ENCODE assay signal across 19 cellular contexts in the genomic region with DNA sequence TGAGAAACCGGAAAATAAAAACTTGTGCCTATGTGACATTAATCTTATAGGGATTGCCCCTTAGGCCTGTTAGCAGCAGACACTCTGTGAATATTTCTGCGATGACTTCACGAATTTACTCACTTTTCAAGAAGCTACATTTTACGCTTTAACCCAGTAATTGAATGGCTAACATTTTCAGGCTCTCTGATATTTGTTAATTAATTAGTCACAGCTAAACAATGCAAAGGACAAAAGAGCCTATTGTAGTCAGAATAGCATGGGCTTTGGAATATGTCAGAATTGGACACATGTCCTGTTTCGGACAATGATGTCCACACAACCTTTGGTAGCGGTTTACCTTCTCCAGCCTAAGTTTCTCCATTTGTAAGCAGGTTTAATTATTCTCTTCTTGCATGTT.
"Had no signal": no experiment of that assay in that cellular context is flagged by ENCODE, and none has a peak within 500 bp of the region (broad histone marks: within the 10 kb centered on the region; RNA-seq: fewer than 3 reads in every experiment).

No MANE protein-coding gene starts in this region.

- ATAC-seq: naive thymus-derived CD8-positive, alpha-beta T cell; stimulated activated naive B cell treated with anti-CD40 and anti-IgM and Interleukin-4, amounts not matched to agents 10 μg/mL and 1 μg/mL and 100 μg/mL, for 72 hours had no signal

- H3K27ac Mint-ChIP-seq: activated CD4-positive, alpha-beta T cell treated with anti-CD3 and anti-CD28 coated beads, Interleukin-2, amount 10 ng/mL, durations not matched to agents 7 days and 5 days; activated naive CD4-positive, alpha-beta T cell treated with anti-CD3 and anti-CD28 coated beads, Interleukin-2, amount 10 ng/mL, durations not matched to agents 7 days and 5 days; activated T-helper 2 cell treated with anti-CD3 and anti-CD28 coated beads, Interferon-gamma antibody, Interleukin-2, Interleukin-4, amounts not matched to agents 10 μg/mL and 5 μg/mL and 100 μg/mL, durations not matched to agents 14 hours and 24 hours and 36 hours; immature natural killer cell; naive thymus-derived CD8-positive, alpha-beta T cell; stimulated activated naive B cell treated with anti-CD40 and anti-IgM and Interleukin-4, amounts not matched to agents 10 μg/mL and 1 μg/mL and 100 μg/mL, for 72 hours had no signal

- H3K36me3 Mint-ChIP-seq: activated naive CD4-positive, alpha-beta T cell treated with anti-CD3 and anti-CD28 coated beads, Interleukin-2, amount 10 ng/mL, durations not matched to agents 7 days and 5 days; immature natural killer cell; naive thymus-derived CD8-positive, alpha-beta T cell; stimulated activated naive B cell treated with anti-CD40 and anti-IgM and Interleukin-4, amounts not matched to agents 10 μg/mL and 1 μg/mL and 100 μg/mL, for 72 hours had no signal

- H3K27ac ChIP-seq: neutrophil, right atrium auricular region, WERI-Rb-1 had no signal

- H3K27me3 Mint-ChIP-seq: activated CD4-positive, alpha-beta T cell treated with anti-CD3 and anti-CD28 coated beads, Interleukin-2, amount 10 ng/mL, durations not matched to agents 7 days and 5 days; activated naive CD4-positive, alpha-beta T cell treated with anti-CD3 and anti-CD28 coated beads, Interleukin-2, amount 10 ng/mL, durations not matched to agents 7 days and 5 days; stimulated activated naive B cell treated with anti-CD40 and anti-IgM and Interleukin-4, amounts not matched to agents 10 μg/mL and 1 μg/mL and 100 μg/mL, for 72 hours had no signal

- H3K4me1 Mint-ChIP-seq: activated CD4-positive, alpha-beta T cell treated with anti-CD3 and anti-CD28 coated beads, Interleukin-2, amount 10 ng/mL, durations not matched to agents 7 days and 5 days; activated naive CD4-positive, alpha-beta T cell treated with anti-CD3 and anti-CD28 coated beads, Interleukin-2, amount 10 ng/mL, durations not matched to agents 7 days and 5 days; immature natural killer cell; naive thymus-derived CD8-positive, alpha-beta T cell; stimulated activated naive B cell treated with anti-CD40 and anti-IgM and Interleukin-4, amounts not matched to agents 10 μg/mL and 1 μg/mL and 100 μg/mL, for 72 hours had no signal

- DNase-seq: activated CD4-positive, alpha-beta T cell treated with anti-CD3 and anti-CD28 coated beads, Interleukin-2, amount 10 ng/mL, durations not matched to agents 7 days and 5 days; activated CD8-positive, alpha-beta memory T cell treated with anti-CD3 and anti-CD28 coated beads for 24 hours; activated naive CD4-positive, alpha-beta T cell treated with anti-CD3 and anti-CD28 coated beads, Interleukin-2, amount 10 ng/mL, durations not matched to agents 7 days and 5 days; activated T-cell treated with anti-CD3 and anti-CD28 coated beads for 4 hours; immature natural killer cell; left colon; naive thymus-derived CD8-positive, alpha-beta T cell; posterior cingulate gyrus; SK-N-SH; small intestine; stimulated activated naive B cell treated with anti-CD40 and anti-IgM and Interleukin-4, amounts not matched to agents 10 μg/mL and 1 μg/mL and 100 μg/mL, for 72 hours; substantia nigra; T-helper 1 cell; WERI-Rb-1 had no signal

- H3K4me3 Mint-ChIP-seq: activated CD4-positive, alpha-beta T cell treated with anti-CD3 and anti-CD28 coated beads, Interleukin-2, amount 10 ng/mL, durations not matched to agents 7 days and 5 days; activated naive CD4-positive, alpha-beta T cell treated with anti-CD3 and anti-CD28 coated beads, Interleukin-2, amount 10 ng/mL, durations not matched to agents 7 days and 5 days; immature natural killer cell; naive thymus-derived CD8-positive, alpha-beta T cell; stimulated activated naive B cell treated with anti-CD40 and anti-IgM and Interleukin-4, amounts not matched to agents 10 μg/mL and 1 μg/mL and 100 μg/mL, for 72 hours had no signal

- H3K9me3 Mint-ChIP-seq: activated CD4-positive, alpha-beta T cell treated with anti-CD3 and anti-CD28 coated beads, Interleukin-2, amount 10 ng/mL, durations not matched to agents 7 days and 5 days; activated naive CD4-positive, alpha-beta T cell treated with anti-CD3 and anti-CD28 coated beads, Interleukin-2, amount 10 ng/mL, durations not matched to agents 7 days and 5 days; activated T-helper 2 cell treated with anti-CD3 and anti-CD28 coated beads, Interferon-gamma antibody, Interleukin-2, Interleukin-4, amounts not matched to agents 10 μg/mL and 5 μg/mL and 100 μg/mL, durations not matched to agents 14 hours and 24 hours and 36 hours had no signal

- FAIRE-seq: colon, endothelial cell of umbilical vein, small intestine had no signal
